ENCODE assay signal across 24 cellular contexts in the genomic region with DNA sequence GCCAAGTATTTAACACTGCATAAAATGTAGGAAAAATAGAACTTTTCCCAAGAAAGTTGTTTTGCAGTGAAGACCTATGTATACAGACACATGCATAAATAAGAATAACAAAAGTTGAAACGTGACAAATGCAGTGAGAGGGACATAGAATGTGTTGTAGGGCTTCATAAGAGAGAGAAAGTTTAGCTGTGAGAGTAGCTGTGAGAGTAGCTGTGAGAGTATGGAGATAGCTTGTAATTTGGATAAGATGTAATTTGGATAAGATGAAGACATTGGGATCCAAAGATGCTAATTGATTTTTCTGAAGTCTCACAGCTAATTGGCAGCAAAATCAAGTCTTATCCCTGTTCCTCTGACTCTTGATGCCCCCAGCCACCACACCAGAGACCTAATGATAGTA.
"Had no signal": no experiment of that assay in that cellular context is flagged by ENCODE, and none has a peak within 500 bp of the region (broad histone marks: within the 10 kb centered on the region; RNA-seq: fewer than 3 reads in every experiment).

No MANE protein-coding gene starts in this region.

- H3K4me3 ChIP-seq: SJSA1, SK-N-MC had no signal

- H3K36me3 ChIP-seq: MG63, SJSA1 had no signal

- H3K4me1 ChIP-seq: SJSA1 had no signal

- H3K9me3 ChIP-seq: MG63, SJSA1 had no signal

- H3K27ac ChIP-seq: SJSA1, SK-N-MC had no signal

- H3K27me3 ChIP-seq: MG63, SJSA1 had no signal

- DNase-seq: IMR-90; Karpas-422; KG1; MG63; NCI-H1092; NCI-H1105 treated with DMSO at 0.1 percent for 48 hours; NCI-H1417 treated with DMSO at 0.1 percent for 48 hours; NCI-H146; NCI-H1694 treated with DMSO at 0.1 percent for 48 hours; NCI-H2029; NCI-H2081 treated with DMSO at 0.1 percent for 48 hours; NCI-H2171; NCI-H226; NCI-H446; NCI-H510A; NCI-H524 treated with DMSO at 0.1 percent for 48 hours; NCI-H69; NCI-H774; NK-92 treated with Interleukin-12 subunit alpha and Interleukin-12 subunit beta, amount 100 ng/mL, for 24 hours; Right ventricle myocardium superior; RPMI8226; SIG-M5 had no signal
